In the genomic region with DNA sequence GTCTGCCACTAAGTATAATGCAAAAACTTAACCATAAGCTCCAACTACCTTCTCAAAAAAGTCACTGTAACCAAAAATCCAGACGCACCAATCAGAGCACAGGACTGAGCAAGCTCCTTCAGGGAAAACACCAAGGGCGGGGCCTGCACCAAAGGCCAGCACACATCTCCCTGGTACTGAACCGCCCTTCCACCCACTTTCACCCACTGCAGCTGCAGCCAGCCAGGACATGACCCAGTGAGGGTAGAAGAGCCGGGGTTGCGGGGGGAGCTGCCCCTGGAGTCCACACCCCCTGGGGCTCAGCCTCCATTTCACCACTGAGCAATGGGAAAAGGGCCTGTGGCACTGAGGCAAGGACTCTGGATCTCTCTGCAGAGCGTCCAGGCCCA, we compare ENCODE assay signal across 17 cellular contexts. TPM values are rescaled to one million over a fixed set of nuclear protein-coding genes. Genes with fewer than 3 reads are reported as not detected.
DNase-seq lines count a peak whose midpoint lies in the region; ATAC-seq, FAIRE-seq and TF ChIP-seq lines count a peak whose summit lies in the region.
"Had no signal": no experiment of that assay in that cellular context is flagged by ENCODE, and none has a peak within 500 bp of the region (broad histone marks: within the 10 kb centered on the region; RNA-seq: fewer than 3 reads in every experiment).

No MANE protein-coding gene starts in this region.

- H3K27me3 ChIP-seq in endodermal cell (ENCODE audit: control insufficient read depth, insufficient read depth, low read length, poor library complexity, severe bottlenecking) (no peaks in the 10 kb centered on the region), neutrophil (no peaks in the 10 kb centered on the region)
- H3K27me3 ChIP-seq: thyroid gland had no signal

- H3K27me3 Mint-ChIP-seq in activated CD4-positive, alpha-beta T cell treated with anti-CD3 and anti-CD28 coated beads, Interleukin-2, amount 10 ng/mL, durations not matched to agents 7 days and 5 days: no peaks in the 10 kb centered on the region
- no peaks in the 10 kb centered on the region for H3K27me3 Mint-ChIP-seq in IgD-negative memory B cell
- no peaks in the 10 kb centered on the region for H3K27me3 Mint-ChIP-seq in endodermal cell (ENCODE audit: insufficient read depth)
- H3K27me3 Mint-ChIP-seq: activated CD4-positive, alpha-beta memory T cell treated with anti-CD3 and anti-CD28 coated beads, Interleukin-2, amount 10 ng/mL, durations not matched to agents 7 days and 5 days; naive B cell had no signal

- no peaks in the 10 kb centered on the region for H3K9me3 Mint-ChIP-seq in activated CD4-positive, alpha-beta T cell treated with anti-CD3 and anti-CD28 coated beads, Interleukin-2, amount 10 ng/mL, durations not matched to agents 7 days and 5 days
- H3K9me3 Mint-ChIP-seq in IgD-negative memory B cell (no peaks in the 10 kb centered on the region), endodermal cell (no peaks in the 10 kb centered on the region)
- H3K9me3 Mint-ChIP-seq: activated CD4-positive, alpha-beta memory T cell treated with anti-CD3 and anti-CD28 coated beads, Interleukin-2, amount 10 ng/mL, durations not matched to agents 7 days and 5 days; naive B cell had no signal

- no peak overlapping the region for H3K9ac ChIP-seq in endodermal cell (ENCODE audit: extremely low read depth, low read length, poor library complexity, severe bottlenecking)

- H3K36me3 ChIP-seq in endodermal cell (ENCODE audit: control insufficient read depth, insufficient read depth, low read length) (peaks cover 50% of the 10 kb centered on the region), neutrophil (peaks cover 75% of the 10 kb centered on the region)

- no peak for DNase-seq in activated CD4-positive, alpha-beta T cell treated with anti-CD3 and anti-CD28 coated beads, Interleukin-2, amount 10 ng/mL, durations not matched to agents 7 days and 5 days
- no peak for DNase-seq in activated CD4-positive, alpha-beta T cell treated with anti-CD3 and anti-CD28 coated beads for 1 hour
- DNase-seq in endodermal cell (peak; percentile 55), HTR-8/SVneo (ENCODE audit: insufficient read length, low spot score) (no peak), COR-L47 (lab: John Stamatoyannopoulos, UW) (no peak)
- DNase-seq: GOT3, NCI-H1048, NCI-H2029 treated with DMSO at 0.1 percent for 48 hours had no signal

- POLR2A ChIA-PET in activated CD4-positive, alpha-beta T cell treated with anti-CD3 and anti-CD28 coated beads, Interleukin-2, amount 10 ng/mL, durations not matched to agents 7 days and 5 days (lab: Charles Lee): no interaction called here

- H3K4me3 Mint-ChIP-seq in activated CD4-positive, alpha-beta T cell treated with anti-CD3 and anti-CD28 coated beads, Interleukin-2, amount 10 ng/mL, durations not matched to agents 7 days and 5 days: no peak overlapping the region
- peak overlapping the region in 1 of 4 donors; percentile 60 for H3K4me3 Mint-ChIP-seq in IgD-negative memory B cell
- no peak overlapping the region for H3K4me3 Mint-ChIP-seq in endodermal cell
- H3K4me3 Mint-ChIP-seq: activated CD4-positive, alpha-beta memory T cell treated with anti-CD3 and anti-CD28 coated beads, Interleukin-2, amount 10 ng/mL, durations not matched to agents 7 days and 5 days; naive B cell had no signal

- peaks cover 13% of the 10 kb centered on the region for H3K36me3 Mint-ChIP-seq in activated CD4-positive, alpha-beta T cell treated with anti-CD3 and anti-CD28 coated beads, Interleukin-2, amount 10 ng/mL, durations not matched to agents 7 days and 5 days (ENCODE audit: low read depth)
- H3K36me3 Mint-ChIP-seq in IgD-negative memory B cell (peaks cover 2% of the 10 kb centered on the region), endodermal cell (ENCODE audit: low read depth) (peaks cover 42% of the 10 kb centered on the region)

- 91 to 95% methylated on average over 5 to 6 of the region's 6 CpGs for WGBS in endodermal cell (ENCODE audit: insufficient coverage in 1 of 2, insufficient read length in 1 of 2), 2 experiments

- CTCF ChIA-PET in activated CD4-positive, alpha-beta T cell treated with anti-CD3 and anti-CD28 coated beads, Interleukin-2, amount 10 ng/mL, durations not matched to agents 7 days and 5 days (lab: Charles Lee): interaction anchor here (0.6 to 1.8 kb wide), 7 partner anchors 12 to 229 kb away, joined by 3 to 9 read pairs (median 4); no protein-coding TSS in a partner anchor

- no peaks in the 10 kb centered on the region for H3K9me3 ChIP-seq in endodermal cell (ENCODE audit: control insufficient read depth, low read length)
- no peaks in the 10 kb centered on the region for H3K9me3 ChIP-seq in neutrophil
- H3K9me3 ChIP-seq: thyroid gland had no signal

- TF ChIP-seq CTCF in endodermal cell (conservative IDR thresholded peaks at IDR 0.05): no peak
- no peak for TF ChIP-seq CTCF in neutrophil (IDR thresholded peaks at IDR 0.05)

- H3K27ac Mint-ChIP-seq in activated CD4-positive, alpha-beta T cell treated with anti-CD3 and anti-CD28 coated beads, Interleukin-2, amount 10 ng/mL, durations not matched to agents 7 days and 5 days: peak overlapping the region; percentile 55
- H3K27ac Mint-ChIP-seq in IgD-negative memory B cell (peak overlapping the region in 2 of 3 donors; percentile 47 to 59), endodermal cell (peak overlapping the region; percentile 6)
- H3K27ac Mint-ChIP-seq: activated CD4-positive, alpha-beta memory T cell treated with anti-CD3 and anti-CD28 coated beads, Interleukin-2, amount 10 ng/mL, durations not matched to agents 7 days and 5 days had no signal

- FAIRE-seq in HTR-8/SVneo (lab: Jason Lieb, UNC): no peak
- FAIRE-seq: GM12892 had no signal

- H3K27ac ChIP-seq in endodermal cell (ENCODE audit: low read depth, low read length) (no peak overlapping the region), neutrophil (peak overlapping the region; percentile 20)
- H3K27ac ChIP-seq: coronary artery, thyroid gland, WERI-Rb-1 had no signal

- H3K4me1 ChIP-seq in endodermal cell (ENCODE audit: control insufficient read depth, insufficient read depth, low read length) (no peaks in the 10 kb centered on the region), neutrophil (ENCODE audit: control insufficient read depth in 1 of 2, insufficient read depth in 1 of 2, low read depth in 1 of 2, low read length in 1 of 2) (peaks cover 8 to 10% of the 10 kb centered on the region in 2 experiments)
- H3K4me1 ChIP-seq: thyroid gland had no signal

- H3K4me1 Mint-ChIP-seq in activated CD4-positive, alpha-beta T cell treated with anti-CD3 and anti-CD28 coated beads, Interleukin-2, amount 10 ng/mL, durations not matched to agents 7 days and 5 days: peaks cover 6% of the 10 kb centered on the region
- peaks cover 0 to 6% (median 5%) of the 10 kb centered on the region in 3 donors for H3K4me1 Mint-ChIP-seq in IgD-negative memory B cell
- H3K4me1 Mint-ChIP-seq in endodermal cell: peaks cover 2% of the 10 kb centered on the region

- H3K4me3 ChIP-seq in endodermal cell (ENCODE audit: low read length): no peak overlapping the region
- H3K4me3 ChIP-seq in neutrophil (ENCODE audit: low read depth in 1 of 2, low read length in 1 of 2): no peak overlapping the region
- H3K4me3 ChIP-seq: coronary artery, thyroid gland had no signal

- no peak for ATAC-seq in HG03280 (IDR thresholded peaks at IDR 0.05; ENCODE audit: unreplicated experiment)

RNA-seq across cellular contexts. Expression of gene TAF4, which starts 54.3 kb away (rescaled TPM):
- total RNA-seq in activated CD4-positive, alpha-beta T cell treated with anti-CD3 and anti-CD28 coated beads, Interleukin-2, amount 10 ng/mL, durations not matched to agents 7 days and 5 days: 10 to 100 TPM; 24.2 to 32.0 TPM
- 3.4 TPM for polyA plus RNA-seq in IgD-negative memory B cell
- total RNA-seq in endodermal cell: 10 to 100 TPM; 25.5 to 39.9 TPM
- 23.0 TPM for polyA plus RNA-seq in endodermal cell (2013, experiment 1 of 2)
- polyA plus RNA-seq in endodermal cell (2013, experiment 2 of 2): 24.8 TPM
